ENCODE assay signal across 8 cellular contexts in the genomic region with DNA sequence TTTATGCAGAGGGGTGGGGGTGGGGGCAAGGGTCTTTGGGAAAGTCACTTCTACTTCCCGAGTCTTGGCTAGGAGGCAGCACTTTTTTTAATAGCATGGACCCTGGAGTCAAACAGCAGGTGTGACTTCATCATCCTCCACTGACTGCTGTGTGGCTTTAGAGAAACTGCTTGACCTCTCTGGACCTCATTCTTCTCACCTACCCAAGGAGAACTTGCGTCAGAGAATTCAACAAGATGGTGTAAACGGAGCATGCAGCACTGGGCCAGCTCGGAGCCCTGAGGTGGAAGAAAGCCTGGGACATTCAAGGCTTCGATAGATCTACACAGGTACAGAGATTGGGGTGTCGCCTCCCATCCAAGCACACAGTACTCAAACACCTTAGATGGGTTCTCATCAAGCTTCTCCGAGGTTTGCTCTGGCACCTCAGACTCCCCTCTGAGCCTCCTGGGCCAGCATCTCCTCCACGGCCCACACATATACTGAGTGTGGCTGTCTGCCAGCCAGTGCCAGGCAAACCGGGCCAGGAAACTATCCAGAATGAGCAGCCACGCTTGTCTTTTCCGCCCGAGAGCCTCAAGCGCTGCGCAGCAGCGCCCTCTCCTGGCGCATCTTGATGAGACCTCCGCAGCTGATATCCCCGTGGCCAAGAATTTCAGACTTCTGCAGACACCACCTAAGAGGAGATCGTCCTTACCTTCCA. TPM values are rescaled to one million over a fixed set of nuclear protein-coding genes. Genes with fewer than 3 reads are reported as not detected.
DNase-seq lines count a peak whose midpoint lies in the region; ATAC-seq and TF ChIP-seq lines count a peak whose summit lies in the region.

No MANE protein-coding gene starts in this region.

- H3K36me3 ChIP-seq in left lung = no peaks in the 10 kb centered on the region
- H3K36me3 ChIP-seq in suprapubic skin = no peaks in the 10 kb centered on the region

- peak; percentile 74 for ATAC-seq in left lung
- ATAC-seq in HG02623 (IDR thresholded peaks at IDR 0.05; ENCODE audit: unreplicated experiment) = no peak

- no peak for TF ChIP-seq POLR2A in suprapubic skin (IDR thresholded peaks at IDR 0.05)

- H3K27me3 ChIP-seq in left lung = peaks cover 7 to 51% of the 10 kb centered on the region in 2 donors
- peaks cover 26% of the 10 kb centered on the region for H3K27me3 ChIP-seq in suprapubic skin

- TF ChIP-seq CTCF in left lung (IDR thresholded peaks at IDR 0.05) = peak; percentile 60 to 77
- TF ChIP-seq CTCF in suprapubic skin (IDR thresholded peaks at IDR 0.05) = peak; percentile 51 to 86

- TF ChIP-seq EP300 in suprapubic skin (IDR thresholded peaks at IDR 0.05) = no peak

- WGBS in suprapubic skin = 27% methylated on average over 19 of the region's 19 CpGs

- intact Hi-C loops in left lung (cut with DNase I) = loop anchor here in 1 of 2 donors (5.0 kb wide), 1 partner anchor 263 kb away; no protein-coding TSS in a partner anchor

- no peaks in the 10 kb centered on the region for H3K9me3 ChIP-seq in left lung
- no peaks in the 10 kb centered on the region for H3K9me3 ChIP-seq in suprapubic skin

- peak; percentile 26 for DNase-seq in activated CD8-positive, alpha-beta memory T cell treated with anti-CD3 and anti-CD28 coated beads for 24 hours
- no peak for DNase-seq in activated CD8-positive, alpha-beta memory T cell treated with anti-CD3 and anti-CD28 coated beads, Interleukin-2, amount 50 U/mL, for 4 hours
- peak; percentile 65 for DNase-seq in LoVo (ENCODE audit: low spot score)
- DNase-seq in SHP77 (lab: John Stamatoyannopoulos, UW) = peak; percentile 19 to 52
- DNase-seq in cerebellum (ENCODE audit: low spot score) = peak; percentile 79
- DNase-seq in left lung = peak in 1 of 2 donors; percentile 85
- DNase-seq in suprapubic skin (ENCODE audit: low spot score in 2 of 2) = no peak

- H3K4me3 ChIP-seq in left lung (no peak overlapping the region), suprapubic skin (no peak overlapping the region)

- no peak overlapping the region for H3K27ac ChIP-seq in left lung
- no peak overlapping the region for H3K27ac ChIP-seq in suprapubic skin

- peaks cover under 1 to 5% of the 10 kb centered on the region in 2 donors for H3K4me1 ChIP-seq in left lung
- H3K4me1 ChIP-seq in suprapubic skin = peaks cover 13% of the 10 kb centered on the region

RNA-seq across cellular contexts. Expression of a gene that starts 4.6 kb away (rescaled TPM):
- total RNA-seq in cerebellum (0.91 TPM), left lung (under 1 TPM in 1 of 2 donors, not detected in 1; 0.64 TPM), suprapubic skin (1 to 10 TPM; 1.7 to 5.7 (median 3.1) TPM)

Comparison
In these comparisons a context has a peak if more than half of its experiments do, and no peak if none do; other contexts are left out.
1. DNase-seq: peak in activated CD8-positive, alpha-beta memory T cell treated with anti-CD3 and anti-CD28 coated beads for 24 hours (single experiment), LoVo (single experiment), SHP77 (2 of 2) and cerebellum (single experiment); none in activated CD8-positive, alpha-beta memory T cell treated with anti-CD3 and anti-CD28 coated beads, Interleukin-2, amount 50 U/mL, for 4 hours (single experiment) and suprapubic skin (0 of 2).